In genomic region chr6:106513813-106514212, GRCh38 we compare ENCODE assay signal across 8 cellular contexts.
DNase-seq lines count a peak whose midpoint lies in the region; ATAC-seq, FAIRE-seq and TF ChIP-seq lines count a peak whose summit lies in the region.

No MANE protein-coding gene starts in this region.

- POLR2A ChIA-PET in CD8-positive, alpha-beta T cell (lab: Charles Lee): interaction anchor here (0.7 to 6.8 kb wide), 3 partner anchors 9 to 25 kb away, joined by 3 to 135 read pairs (median 11); no protein-coding TSS in a partner anchor
- POLR2A ChIA-PET in GM12878 (lab: Charles Lee): interaction anchor here (1.4 to 5.6 kb wide), 3 partner anchors 7 to 53 kb away, joined by 3 to 47 read pairs (median 34); no protein-coding TSS in a partner anchor

- WGBS in GM12878 (ENCODE audit: insufficient coverage, insufficient replicate concordance, low lambda C conversion rate, missing lambda C conversion rate): 0% methylated on average over 2 of the region's 2 CpGs

- SMC1A ChIA-PET in GM12878 (lab: Charles Lee; ENCODE audit: uncharacterized antibody, unreplicated experiment): interaction anchor here (0.8 to 6.5 kb wide), 9 partner anchors 10 to 52 kb away, joined by 3 to 109 read pairs (median 9); no protein-coding TSS in a partner anchor

- H3K36me3 ChIP-seq in CD8-positive, alpha-beta T cell (ENCODE audit: insufficient read depth, low read length): no peaks in the 10 kb centered on the region
- no peaks in the 10 kb centered on the region for H3K36me3 ChIP-seq in GM12878 (ENCODE audit: control insufficient read depth in 2 of 2, insufficient read depth in 2 of 2, low read length in 1 of 2)

- RAD21 ChIA-PET in GM12878 (lab: Charles Lee; ENCODE audit: unreplicated experiment): interaction anchor here (0.9 to 4.7 kb wide), 7 partner anchors 10 to 115 kb away, joined by 3 to 101 read pairs (median 7); no protein-coding TSS in a partner anchor

- peak overlapping the region; percentile 96 for H3K27ac Mint-ChIP-seq in CD8-positive, alpha-beta T cell
- peak overlapping the region; percentile 69 to 97 (median 91) for H3K27ac Mint-ChIP-seq in naive B cell

- no peaks in the 10 kb centered on the region for H3K27me3 ChIP-seq in CD8-positive, alpha-beta T cell (ENCODE audit: insufficient read depth, low read length)
- H3K27me3 ChIP-seq in HL-60 (ENCODE audit: insufficient read depth, poor library complexity, severe bottlenecking) (no peaks in the 10 kb centered on the region), GM12878 (replicated peaks in 1 of 2; ENCODE audit: control insufficient read depth in 2 of 2, insufficient read depth in 2 of 2, low read length in 1 of 2) (no peaks in the 10 kb centered on the region; a peak in 1 of 4 replicates)

- DNase-seq in CD8-positive, alpha-beta T cell: no peak
- DNase-seq in HL-60 (ENCODE audit: low read depth in 1 of 2, low spot score in 1 of 2) (no peak), GM12878 (ENCODE audit: low read depth, low spot score) (no peak), naive B cell (peak; percentile 39), A172 (ENCODE audit: low spot score) (no peak), DMS153 (lab: John Stamatoyannopoulos, UW) (no peak)

- no TSS peak for BruUV-seq in GM12878 (replicated peaks; lab: Mats Ljungman, UMichigan)

- intact Hi-C loops in CD8-positive, alpha-beta T cell (cut with DNase I, micrococcal nuclease): loop anchor here (2.0 to 10.0 kb wide), 4 partner anchors 113 to 1561 kb away; partner anchors contain the start of genes OSTM1 (in 1 of the 2), PDSS2 (in 1 of the 2), QRSL1 (in 1 of the 2) and RTN4IP1 (in 1 of the 2)
- intact Hi-C loops in GM12878 (cut with micrococcal nuclease; ENCODE audit: unreplicated experiment): no loop called here

- no peaks in the 10 kb centered on the region for H3K9me3 ChIP-seq in CD8-positive, alpha-beta T cell (ENCODE audit: low read length)
- H3K9me3 ChIP-seq in GM12878 (replicated peaks; ENCODE audit: control insufficient read depth, insufficient read depth, low read length): no peaks in the 10 kb centered on the region

- no peaks in the 10 kb centered on the region for H3K27me3 Mint-ChIP-seq in CD8-positive, alpha-beta T cell (ENCODE audit: low read depth)
- no peaks in the 10 kb centered on the region for H3K27me3 Mint-ChIP-seq in naive B cell

- peak overlapping the region; percentile 84 for H3K4me3 ChIP-seq in CD8-positive, alpha-beta T cell (ENCODE audit: low read depth, low read length)
- H3K4me3 ChIP-seq in HL-60 (replicated peaks; ENCODE audit: insufficient read depth, low read length) (peak overlapping the region; percentile 58), GM12878 (peak overlapping the region; percentile 87)

- peak overlapping the region; percentile 79 for H3K9ac ChIP-seq in GM12878 (ENCODE audit: control insufficient read depth, insufficient read depth, low read length)

- H3K4me1 Mint-ChIP-seq in CD8-positive, alpha-beta T cell (ENCODE audit: low read depth): peaks cover 67% of the 10 kb centered on the region
- H3K4me1 Mint-ChIP-seq in naive B cell: peaks cover 39 to 69% (median 45%) of the 10 kb centered on the region in 3 donors

- no peak for TF ChIP-seq CTCF in CD8-positive, alpha-beta T cell (IDR thresholded peaks at IDR 0.05)
- no peak for TF ChIP-seq CTCF in HL-60 (IDR thresholded peaks at IDR 0.05; ENCODE audit: insufficient read depth, low read length)
- TF ChIP-seq CTCF in GM12878 (IDR thresholded peaks at IDR 0.05 in 2 of 3, conservative IDR thresholded peaks at IDR 0.05 in 1 of 3; ENCODE audit: control insufficient read depth in 2 of 3, extremely low read depth in 1 of 3, insufficient read depth in 1 of 3, low read depth in 3 of 3, low read length in 3 of 3): no peak

- no peak for TF ChIP-seq POLR2A in GM12878 (IDR thresholded peaks at IDR 0.05; ENCODE audit: low read depth, low read length)

- H3K79me2 ChIP-seq in GM12878 (ENCODE audit: control insufficient read depth, insufficient read depth, low read length): peaks cover 70% of the 10 kb centered on the region

- peaks cover 69% of the 10 kb centered on the region for H3K4me1 ChIP-seq in CD8-positive, alpha-beta T cell (ENCODE audit: insufficient read depth, low read length)
- peaks cover 5% of the 10 kb centered on the region; the same call in 1 of the 2 replicates for H3K4me1 ChIP-seq in GM12878 (ENCODE audit: control insufficient read depth, insufficient read depth, low read length)

- H3K4me2 ChIP-seq in GM12878 (ENCODE audit: control insufficient read depth, insufficient read depth): peak overlapping the region; percentile 95

- ATAC-seq in CD8-positive, alpha-beta T cell: no peak
- ATAC-seq in GM12878 (no peak), naive B cell (ENCODE audit: low read depth in 2 of 2) (no peak), HG02884 (IDR thresholded peaks at IDR 0.05; ENCODE audit: unreplicated experiment) (no peak), HG02571 (IDR thresholded peaks at IDR 0.05; ENCODE audit: unreplicated experiment) (no peak)

- no peak for TF ChIP-seq RAD21 in GM12878 (IDR thresholded peaks at IDR 0.05; ENCODE audit: insufficient read depth, low read depth, low read length)

- FAIRE-seq in GM12878 (lab: Jason Lieb, UNC): peak; percentile 13

- in situ Hi-C loops in GM12878 (cut with MboI): loop anchor here (25.0 kb wide), 1 partner anchor 1052 kb away; no protein-coding TSS in a partner anchor

- H3K4me3 Mint-ChIP-seq in CD8-positive, alpha-beta T cell: peak overlapping the region; percentile 97
- H3K4me3 Mint-ChIP-seq in naive B cell: peak overlapping the region; percentile 91 to 99 (median 98)

- no peaks in the 10 kb centered on the region for H4K20me1 ChIP-seq in GM12878 (ENCODE audit: control insufficient read depth, insufficient read depth)

- peaks cover 12% of the 10 kb centered on the region for H3K36me3 Mint-ChIP-seq in CD8-positive, alpha-beta T cell
- H3K36me3 Mint-ChIP-seq in naive B cell: no peaks in the 10 kb centered on the region

- H3K27ac ChIP-seq in CD8-positive, alpha-beta T cell (ENCODE audit: low read depth, low read length): peak overlapping the region; percentile 85
- H3K27ac ChIP-seq in HL-60 (replicated peaks) (peak overlapping the region; percentile 93), GM12878 (ENCODE audit: control insufficient read depth, insufficient read depth) (peak overlapping the region; percentile 90)

- no peak for TF ChIP-seq EP300 in GM12878 (IDR thresholded peaks at IDR 0.05; ENCODE audit: borderline replicate concordance in 1 of 2, control insufficient read depth in 1 of 2, low read depth in 2 of 2, low read length in 2 of 2)

- CTCF ChIA-PET in CD8-positive, alpha-beta T cell (lab: Charles Lee): interaction anchor here (1.8 to 12.6 kb wide), 6 partner anchors 10 to 68 kb away, joined by 6 to 115 read pairs (median 68); no protein-coding TSS in a partner anchor
- CTCF ChIA-PET in GM12878 (lab: Yijun Ruan, JAX): interaction anchor here (1.1 to 6.8 kb wide), 8 partner anchors 8 to 94 kb away, joined by 3 to 79 read pairs (median 18); no protein-coding TSS in a partner anchor

- no peaks in the 10 kb centered on the region for H3K9me3 Mint-ChIP-seq in CD8-positive, alpha-beta T cell
- H3K9me3 Mint-ChIP-seq in naive B cell: no peaks in the 10 kb centered on the region

- H2AFZ ChIP-seq in GM12878 (ENCODE audit: control insufficient read depth, low read depth, low read length): no peak overlapping the region

TF ChIP-seq in GM12878, 131 proteins besides CTCF, POLR2A, EP300 and RAD21:
- 0 out of 2 replicates have a peak, but pooled peaks have one; percentile 32 for TF ChIP-seq JUNB (IDR thresholded peaks at IDR 0.05)
- TF ChIP-seq MTA2 (IDR thresholded peaks at IDR 0.05; ENCODE audit: low read depth): peak; percentile 13; the same call in 1 of the 2 replicates
- TF ChIP-seq FOXK2 (IDR thresholded peaks at IDR 0.05): no peak
TF ChIP-seq in GM12878: peak in this region for 2.
